Comparison of ENCODE assay signal across 8 cellular contexts in the genomic region with DNA sequence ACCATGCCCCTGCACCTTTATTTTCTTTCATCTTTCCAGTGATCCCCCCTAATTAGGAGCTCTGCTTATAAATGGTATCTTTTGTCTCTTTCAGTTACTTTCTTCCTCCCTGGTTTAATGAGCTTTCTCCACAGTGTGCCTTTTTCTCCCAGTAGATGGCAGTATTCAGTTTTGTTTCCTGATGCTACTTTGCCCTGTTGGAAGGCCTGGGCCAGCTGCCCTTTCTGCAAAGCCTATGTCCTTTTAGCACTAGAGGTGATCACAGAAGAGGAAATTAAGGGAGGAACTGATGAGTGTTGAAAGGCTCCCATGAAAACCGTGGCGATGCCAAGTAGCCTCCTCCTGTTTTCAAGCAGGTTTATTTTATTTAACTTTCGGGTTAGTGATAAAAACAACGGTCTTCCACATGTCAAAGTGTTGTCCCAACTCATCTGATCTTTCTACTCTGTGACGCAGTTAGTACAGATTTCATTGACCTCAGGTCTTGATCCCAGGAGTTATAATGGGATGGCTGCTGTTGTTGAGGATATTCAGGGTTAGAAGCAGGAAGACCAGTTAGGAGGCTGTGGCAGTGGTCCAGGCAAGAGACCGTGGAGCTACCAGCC.
DNase-seq lines count a peak whose midpoint lies in the region; ATAC-seq and TF ChIP-seq lines count a peak whose summit lies in the region.

No MANE protein-coding gene starts in this region.

- H3K27me3 ChIP-seq in hepatocyte (no peaks in the 10 kb centered on the region), stomach (no peaks in the 10 kb centered on the region)

- WGBS in hepatocyte (ENCODE audit: low lambda C conversion rate, missing lambda C conversion rate), result 63% methylated on average over 6 of the region's 6 CpGs
- WGBS in stomach, 5 donors, result 63 to 79% (median 65%) methylated on average over 6 of the region's 6 CpGs

- H3K4me1 ChIP-seq in hepatocyte (ENCODE audit: insufficient read depth) (no peaks in the 10 kb centered on the region), stomach (peaks cover 0 to 8% (median 2%) of the 10 kb centered on the region in 4 donors)

- no peak overlapping the region for H3K4me3 ChIP-seq in WI38 (ENCODE audit: low read depth, low read length)
- no peak overlapping the region for H3K4me3 ChIP-seq in hepatocyte
- no peak overlapping the region for H3K4me3 ChIP-seq in stomach

- no peak for TF ChIP-seq POLR2A in stomach (IDR thresholded peaks at IDR 0.05)

- intact Hi-C loops in stomach (cut with DNase I; ENCODE audit: low total_unique reads), result no loop called here

- no peak overlapping the region for H3K4me2 ChIP-seq in hepatocyte

- no peaks in the 10 kb centered on the region for H3K9me2 ChIP-seq in hepatocyte (replicated peaks; ENCODE audit: insufficient read depth)

- ATAC-seq in HG02938 (IDR thresholded peaks at IDR 0.05; ENCODE audit: unreplicated experiment), result peak; percentile 75

- TF ChIP-seq CTCF in 22Rv1 (IDR thresholded peaks at IDR 0.05), result peak; percentile 82
- TF ChIP-seq CTCF in GM13977 (IDR thresholded peaks at IDR 0.05; ENCODE audit: extremely low read depth, insufficient read depth, missing control alignments), result peak; percentile 77
- peak; percentile 63 for TF ChIP-seq CTCF in WI38 (IDR thresholded peaks at IDR 0.05; ENCODE audit: low read depth, low read length)
- TF ChIP-seq CTCF in hepatocyte (IDR thresholded peaks at IDR 0.05; ENCODE audit: poor library complexity), result peak; percentile 72
- TF ChIP-seq CTCF in stomach (IDR thresholded peaks at IDR 0.05), result peak in 4 of 7 experiments; percentile 43 to 56 (median 50)

- H3K36me3 ChIP-seq in hepatocyte (replicated peaks; ENCODE audit: insufficient read depth, low read depth), result no peaks in the 10 kb centered on the region
- no peaks in the 10 kb centered on the region for H3K36me3 ChIP-seq in stomach

- in situ Hi-C loops in GM13977 (cut with MboI; ENCODE audit: low pct_unique_long_range_greater_than_20kb, low sequenced_read_pairs, unreplicated experiment), result no loop called here

- no peak for TF ChIP-seq EP300 in stomach (IDR thresholded peaks at IDR 0.05)

- no peaks in the 10 kb centered on the region for H4K20me1 ChIP-seq in hepatocyte (ENCODE audit: insufficient read depth, poor library complexity, severe bottlenecking)

- no peak overlapping the region for H2AFZ ChIP-seq in hepatocyte

- no peaks in the 10 kb centered on the region for H3K9me3 ChIP-seq in hepatocyte (ENCODE audit: low read depth)
- H3K9me3 ChIP-seq in stomach, result no peaks in the 10 kb centered on the region

- DNase-seq in GM13977 (ENCODE audit: low spot score) (peak; percentile 20), NCI-H1694 treated with DMSO at 0.1 percent for 48 hours (lab: John Stamatoyannopoulos, UW) (peak; percentile 18), hepatocyte (ENCODE audit: low spot score) (peak; percentile 76), stomach (peak; percentile 49)
- no peak for DNase-seq in effector CD4-positive, alpha-beta T cell

- H3K27ac ChIP-seq in 22Rv1, result no peak overlapping the region
- H3K27ac ChIP-seq in hepatocyte, result no peak overlapping the region
- H3K27ac ChIP-seq in stomach, result no peak overlapping the region

- no peaks in the 10 kb centered on the region for H3K79me2 ChIP-seq in hepatocyte
